In the genomic region with DNA sequence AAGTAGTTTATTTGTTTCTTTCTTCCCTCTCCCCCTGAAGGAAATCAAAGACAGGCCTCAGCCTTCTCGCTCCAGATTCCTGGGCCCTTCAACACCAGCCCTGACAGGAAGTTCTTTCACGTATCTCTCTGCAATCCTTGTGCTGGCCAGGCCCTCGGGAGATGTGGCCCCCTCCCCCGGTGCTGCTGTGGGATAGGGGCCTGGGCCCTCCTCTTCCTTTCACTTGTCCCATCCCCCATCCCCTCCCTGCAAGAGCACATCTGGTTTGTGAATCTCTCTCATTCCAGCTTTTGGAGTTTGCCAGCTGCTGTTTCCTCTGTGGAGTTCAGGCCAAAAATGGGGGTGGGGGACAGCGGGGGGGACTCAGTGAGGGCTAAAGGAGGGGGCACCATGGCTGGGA, we compare ENCODE assay signal across 12 cellular contexts. TPM values are rescaled to one million over a fixed set of nuclear protein-coding genes. Genes with fewer than 3 reads are reported as not detected.
DNase-seq lines count a peak whose midpoint lies in the region; ATAC-seq and TF ChIP-seq lines count a peak whose summit lies in the region.
"Had no signal": no experiment of that assay in that cellular context is flagged by ENCODE, and none has a peak within 500 bp of the region (broad histone marks: within the 10 kb centered on the region; RNA-seq: fewer than 3 reads in every experiment).

No MANE protein-coding gene starts in this region.

- intact Hi-C loops in left cardiac atrium (cut with DNase I), result no loop called here
- intact Hi-C loops in activated CD4-positive, alpha-beta T cell treated with anti-CD3 and anti-CD28 coated beads for 36 hours (cut with DNase I, micrococcal nuclease), result no loop called here

- no peak overlapping the region for H4K12ac ChIP-seq in trophoblast cell (ENCODE audit: low read depth, low read length)

- peaks cover 18 to 29% of the 10 kb centered on the region in 2 experiments for H3K36me3 ChIP-seq in trophoblast cell (ENCODE audit: control insufficient read depth in 1 of 2, insufficient read depth in 2 of 2, low read length in 2 of 2)

- no CpG with 5 or more reads among the region's 5 CpGs for WGBS in trophoblast cell (ENCODE audit: extremely low coverage, insufficient coverage, insufficient read length)

- H2BK5ac ChIP-seq in trophoblast cell (ENCODE audit: low read depth, low read length, poor library complexity), result peak overlapping the region; percentile 36

- peak overlapping the region; percentile 37 for H4K91ac ChIP-seq in trophoblast cell (ENCODE audit: low read depth, low read length)

- H3K36me3 Mint-ChIP-seq in activated CD4-positive, alpha-beta T cell treated with anti-CD3 and anti-CD28 coated beads for 36 hours (ENCODE audit: low read depth), result no peaks in the 10 kb centered on the region
- H3K36me3 Mint-ChIP-seq in activated CD4-positive, alpha-beta memory T cell treated with anti-CD3 and anti-CD28 coated beads, Interleukin-2, amount 10 ng/mL, durations not matched to agents 7 days and 5 days (ENCODE audit: low read depth), result no peaks in the 10 kb centered on the region

- no peak overlapping the region for H3K9ac ChIP-seq in trophoblast cell (ENCODE audit: low read length)

- H3K4me1 Mint-ChIP-seq in activated CD4-positive, alpha-beta T cell treated with anti-CD3 and anti-CD28 coated beads for 36 hours, result peaks cover 6% of the 10 kb centered on the region
- no peaks in the 10 kb centered on the region for H3K4me1 Mint-ChIP-seq in activated CD4-positive, alpha-beta memory T cell treated with anti-CD3 and anti-CD28 coated beads, Interleukin-2, amount 10 ng/mL, durations not matched to agents 7 days and 5 days
- H3K4me1 Mint-ChIP-seq: central memory CD8-positive, alpha-beta T cell had no signal

- H3K27ac ChIP-seq in angular gyrus (ENCODE audit: low read depth, low read length), result peak overlapping the region; percentile 81
- H3K27ac ChIP-seq in trophoblast cell (ENCODE audit: low read depth, low read length), result peak overlapping the region; percentile 83

- peak; percentile 92 for DNase-seq in AG10803 (ENCODE audit: low read depth)
- DNase-seq in left cardiac atrium, result no peak
- peak; percentile 29 to 45 for DNase-seq in trophoblast cell
- no peak for DNase-seq in activated CD4-positive, alpha-beta T cell treated with anti-CD3 and anti-CD28 coated beads for 36 hours
- DNase-seq in activated CD4-positive, alpha-beta memory T cell treated with anti-CD3 and anti-CD28 coated beads, Interleukin-2, amount 10 ng/mL, durations not matched to agents 7 days and 5 days, result no peak
- no peak for DNase-seq in activated CD4-positive, alpha-beta T cell treated with anti-CD3 and anti-CD28 coated beads, Interleukin-2, amount 50 U/mL, for 48 hours
- DNase-seq: activated CD8-positive, alpha-beta memory T cell treated with anti-CD3 and anti-CD28 coated beads for 24 hours had no signal

- H3K27ac Mint-ChIP-seq in activated CD4-positive, alpha-beta T cell treated with anti-CD3 and anti-CD28 coated beads for 36 hours, result no peak overlapping the region
- H3K27ac Mint-ChIP-seq in activated CD4-positive, alpha-beta memory T cell treated with anti-CD3 and anti-CD28 coated beads, Interleukin-2, amount 10 ng/mL, durations not matched to agents 7 days and 5 days, result no peak overlapping the region

- peaks cover 15% of the 10 kb centered on the region for H3K79me2 ChIP-seq in trophoblast cell (ENCODE audit: control insufficient read depth, insufficient read depth, low read length, poor library complexity)

- H3K23ac ChIP-seq in trophoblast cell (ENCODE audit: low read length), result no peak overlapping the region

- ATAC-seq in left cardiac atrium (peak; percentile 8 to 14), HG03108 (IDR thresholded peaks at IDR 0.05; ENCODE audit: unreplicated experiment) (no peak)
- ATAC-seq in activated CD4-positive, alpha-beta T cell treated with anti-CD3 and anti-CD28 coated beads for 36 hours, result no peak

- H4K8ac ChIP-seq in trophoblast cell (ENCODE audit: low read depth, low read length), result no peak overlapping the region

- no peak overlapping the region for H3K4me3 Mint-ChIP-seq in activated CD4-positive, alpha-beta T cell treated with anti-CD3 and anti-CD28 coated beads for 36 hours
- no peak overlapping the region for H3K4me3 Mint-ChIP-seq in activated CD4-positive, alpha-beta memory T cell treated with anti-CD3 and anti-CD28 coated beads, Interleukin-2, amount 10 ng/mL, durations not matched to agents 7 days and 5 days
- H3K4me3 Mint-ChIP-seq: CD8-positive, alpha-beta memory T cell; central memory CD8-positive, alpha-beta T cell had no signal

- H3K4me2 ChIP-seq in trophoblast cell (ENCODE audit: low read length), result peak overlapping the region; percentile 28

- CTCF ChIA-PET in activated CD4-positive, alpha-beta T cell treated with anti-CD3 and anti-CD28 coated beads for 36 hours (lab: Charles Lee), result no interaction called here
- CTCF ChIA-PET in activated CD4-positive, alpha-beta memory T cell treated with anti-CD3 and anti-CD28 coated beads, Interleukin-2, amount 10 ng/mL, durations not matched to agents 7 days and 5 days (lab: Charles Lee), result interaction anchor here (1.1 kb wide), 1 partner anchor 11 kb away, joined by 3 read pairs; no protein-coding TSS in a partner anchor

- peak overlapping the region; percentile 16 for H3K18ac ChIP-seq in trophoblast cell (ENCODE audit: low read length)

- H3K4me3 ChIP-seq in AG10803 (ENCODE audit: low read length), result peak overlapping the region; percentile 58
- no peak overlapping the region for H3K4me3 ChIP-seq in trophoblast cell (ENCODE audit: low read depth, low read length)

- TF ChIP-seq CTCF in AG10803 (conservative IDR thresholded peaks at IDR 0.05; ENCODE audit: low read length), result no peak

- POLR2A ChIA-PET in activated CD4-positive, alpha-beta T cell treated with anti-CD3 and anti-CD28 coated beads for 36 hours (lab: Charles Lee), result no interaction called here
- POLR2A ChIA-PET in activated CD4-positive, alpha-beta memory T cell treated with anti-CD3 and anti-CD28 coated beads, Interleukin-2, amount 10 ng/mL, durations not matched to agents 7 days and 5 days (lab: Charles Lee), result interaction anchor here (0.6 kb wide), 1 partner anchor 24 kb away, joined by 3 read pairs; a partner anchor contains a TSS

- peak overlapping the region; percentile 15 for H3K14ac ChIP-seq in trophoblast cell (ENCODE audit: low read length)

- peaks cover 49 to 59% of the 10 kb centered on the region in 2 experiments for H3K4me1 ChIP-seq in trophoblast cell (ENCODE audit: control insufficient read depth in 1 of 2, insufficient read depth in 2 of 2, low read length in 2 of 2)

- H2AFZ ChIP-seq in trophoblast cell (ENCODE audit: insufficient read depth, low read length, poor library complexity), result no peak overlapping the region

- H2BK12ac ChIP-seq in trophoblast cell (ENCODE audit: low read length), result peak overlapping the region; percentile 14

- no peak overlapping the region for H2BK120ac ChIP-seq in trophoblast cell (ENCODE audit: insufficient read depth, low read length, poor library complexity)

- peak overlapping the region; percentile 42 for H3K4ac ChIP-seq in trophoblast cell (ENCODE audit: low read depth, low read length)

- no peaks in the 10 kb centered on the region for H3K27me3 Mint-ChIP-seq in activated CD4-positive, alpha-beta T cell treated with anti-CD3 and anti-CD28 coated beads for 36 hours
- peaks cover 23% of the 10 kb centered on the region for H3K27me3 Mint-ChIP-seq in activated CD4-positive, alpha-beta memory T cell treated with anti-CD3 and anti-CD28 coated beads, Interleukin-2, amount 10 ng/mL, durations not matched to agents 7 days and 5 days

- no peaks in the 10 kb centered on the region for H3K9me3 Mint-ChIP-seq in activated CD4-positive, alpha-beta T cell treated with anti-CD3 and anti-CD28 coated beads for 36 hours (ENCODE audit: low read depth)
- no peaks in the 10 kb centered on the region for H3K9me3 Mint-ChIP-seq in activated CD4-positive, alpha-beta memory T cell treated with anti-CD3 and anti-CD28 coated beads, Interleukin-2, amount 10 ng/mL, durations not matched to agents 7 days and 5 days
- H3K9me3 Mint-ChIP-seq: CD8-positive, alpha-beta memory T cell; central memory CD8-positive, alpha-beta T cell had no signal

- H3K79me1 ChIP-seq in trophoblast cell (ENCODE audit: low read length), result peaks cover 25% of the 10 kb centered on the region

- no peak overlapping the region for H2AK5ac ChIP-seq in trophoblast cell (ENCODE audit: low read length)

- H3K27me3 ChIP-seq in trophoblast cell (ENCODE audit: insufficient read depth, low read length), result no peaks in the 10 kb centered on the region

- H3K9me3 ChIP-seq in trophoblast cell (ENCODE audit: insufficient read depth, low read depth, low read length), result no peaks in the 10 kb centered on the region

RNA-seq across cellular contexts. Expression of a gene that starts 7.2 kb away (rescaled TPM):
- total RNA-seq in left cardiac atrium, result 100 to 1,000 TPM; 188 to 222 TPM
- 45.9 and 49.7 TPM in 2 replicates for polyA plus RNA-seq in trophoblast cell (2013)
- 1 to 10 TPM; 1.8 to 2.7 TPM for total RNA-seq in activated CD4-positive, alpha-beta T cell treated with anti-CD3 and anti-CD28 coated beads for 36 hours
- total RNA-seq in activated CD4-positive, alpha-beta memory T cell treated with anti-CD3 and anti-CD28 coated beads, Interleukin-2, amount 10 ng/mL, durations not matched to agents 7 days and 5 days, result under 1 TPM; 0.60 to 0.86 TPM

RNA-seq across cellular contexts. Expression of a gene that starts 11.9 kb away (rescaled TPM):
- total RNA-seq in left cardiac atrium, result not detected
- not detected in 2 replicates for polyA plus RNA-seq in trophoblast cell (2013)
- not detected for total RNA-seq in activated CD4-positive, alpha-beta T cell treated with anti-CD3 and anti-CD28 coated beads for 36 hours
- total RNA-seq in activated CD4-positive, alpha-beta memory T cell treated with anti-CD3 and anti-CD28 coated beads, Interleukin-2, amount 10 ng/mL, durations not matched to agents 7 days and 5 days, result not detected
- total RNA-seq: CD8-positive, alpha-beta memory T cell; kidney epithelial cell had no signal
- polyA plus RNA-seq: CD8-positive, alpha-beta memory T cell had no signal

RNA-seq across cellular contexts. Expression of a gene that starts 24.3 kb away (rescaled TPM):
- 10 to 100 TPM; 77.7 to 78.1 TPM for total RNA-seq in left cardiac atrium
- 48.8 and 53.2 TPM in 2 replicates for polyA plus RNA-seq in trophoblast cell (2013)
- 100 to 1,000 TPM; 250 to 288 TPM for total RNA-seq in activated CD4-positive, alpha-beta T cell treated with anti-CD3 and anti-CD28 coated beads for 36 hours
- 100 to 1,000 TPM; 127 to 128 TPM for total RNA-seq in activated CD4-positive, alpha-beta memory T cell treated with anti-CD3 and anti-CD28 coated beads, Interleukin-2, amount 10 ng/mL, durations not matched to agents 7 days and 5 days

RNA-seq across cellular contexts. Expression of a gene that starts 46.6 kb away (rescaled TPM):
- 10 to 100 TPM; 11.1 to 17.1 TPM for total RNA-seq in left cardiac atrium
- polyA plus RNA-seq in trophoblast cell (2013), result 26.6 and 26.8 TPM in 2 replicates
- 10 to 100 TPM; 46.8 to 48.6 TPM for total RNA-seq in activated CD4-positive, alpha-beta T cell treated with anti-CD3 and anti-CD28 coated beads for 36 hours
- 1 to 10 TPM; 8.7 to 9.6 TPM for total RNA-seq in activated CD4-positive, alpha-beta memory T cell treated with anti-CD3 and anti-CD28 coated beads, Interleukin-2, amount 10 ng/mL, durations not matched to agents 7 days and 5 days

RNA-seq across cellular contexts. Expression of a gene that starts 56.9 kb away (rescaled TPM):
- total RNA-seq in left cardiac atrium, result 1 to 10 TPM; 2.8 to 5.3 TPM
- polyA plus RNA-seq in trophoblast cell (2013), result 11.6 and 12.1 TPM in 2 replicates
- 10 to 100 TPM; 79.0 to 81.1 TPM for total RNA-seq in activated CD4-positive, alpha-beta T cell treated with anti-CD3 and anti-CD28 coated beads for 36 hours
- 10 to 100 TPM; 51.7 to 59.2 TPM for total RNA-seq in activated CD4-positive, alpha-beta memory T cell treated with anti-CD3 and anti-CD28 coated beads, Interleukin-2, amount 10 ng/mL, durations not matched to agents 7 days and 5 days

Comparison
In these comparisons a context has a peak if more than half of its experiments do, and no peak if none do; other contexts are left out.
1. DNase-seq: peak in AG10803 (single experiment) and trophoblast cell (2 of 2); none in left cardiac atrium (single experiment), activated CD4-positive, alpha-beta T cell treated with anti-CD3 and anti-CD28 coated beads for 36 hours (single experiment), activated CD4-positive, alpha-beta memory T cell treated with anti-CD3 and anti-CD28 coated beads, Interleukin-2, amount 10 ng/mL, durations not matched to agents 7 days and 5 days (single experiment) and activated CD4-positive, alpha-beta T cell treated with anti-CD3 and anti-CD28 coated beads, Interleukin-2, amount 50 U/mL, for 48 hours (0 of 2).
2. ATAC-seq: peak in left cardiac atrium (2 of 2); none in activated CD4-positive, alpha-beta T cell treated with anti-CD3 and anti-CD28 coated beads for 36 hours (single experiment) and HG03108 (single experiment).
3. RNA of a gene that starts 7.2 kb away (total RNA-seq): 188 to 222 TPM in left cardiac atrium; 1.8 to 2.7 TPM in activated CD4-positive, alpha-beta T cell treated with anti-CD3 and anti-CD28 coated beads for 36 hours and 0.60 to 0.86 TPM in activated CD4-positive, alpha-beta memory T cell treated with anti-CD3 and anti-CD28 coated beads, Interleukin-2, amount 10 ng/mL, durations not matched to agents 7 days and 5 days; every median in the first group is over 10 times any median in the second.